Comparison of ENCODE assay signal across 1 cellular context in genomic region chr11:126336065-126336464, GRCh38.
TF ChIP-seq lines count a peak whose summit lies in the region.

No MANE protein-coding gene starts in this region.

TF ChIP-seq in IMR-90, 13 proteins besides CTCF, POLR2A, EP300 and RAD21 (continued from another document):
- TF ChIP-seq ELK1 (IDR thresholded peaks at IDR 0.05; ENCODE audit: borderline replicate concordance, low read depth, low read length) (no peak), BHLHE40 (IDR thresholded peaks at IDR 0.05; ENCODE audit: low read depth, low read length) (no peak), FOS (IDR thresholded peaks at IDR 0.05; ENCODE audit: low read depth, low read length) (no peak), USF2 (IDR thresholded peaks at IDR 0.05; ENCODE audit: low read depth, low read length) (no peak), SMC3 (IDR thresholded peaks at IDR 0.05; ENCODE audit: low read depth, low read length) (no peak)
